32 cellular contexts compared by ENCODE assay signal in the genomic region with DNA sequence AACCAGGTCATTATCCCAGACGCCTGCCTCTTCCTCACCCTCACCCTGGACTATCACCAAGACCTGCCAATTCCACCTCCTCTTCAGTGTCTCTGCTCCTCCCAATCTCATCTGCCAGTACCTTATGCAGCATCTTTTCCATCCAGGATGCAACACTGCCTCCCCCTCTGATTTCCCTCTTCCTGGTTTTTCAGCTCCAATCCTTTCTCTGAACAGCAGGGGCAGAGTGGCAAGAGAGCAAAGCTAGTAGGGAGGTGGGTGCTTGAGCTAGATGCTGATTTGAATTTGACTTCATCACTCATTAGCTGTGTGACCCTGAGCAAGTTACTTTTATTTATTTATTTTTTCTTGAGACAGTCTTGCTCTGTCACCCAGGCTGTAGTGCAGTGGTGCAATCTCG. TPM values are rescaled to one million over a fixed set of nuclear protein-coding genes. Genes with fewer than 3 reads are reported as not detected.
A peak's percentile ranks its signal among the peaks of the same experiment; 100 is the strongest.
DNase-seq lines count a peak whose midpoint lies in the region; ATAC-seq and TF ChIP-seq lines count a peak whose summit lies in the region.
"Had no signal": no experiment of that assay in that cellular context is flagged by ENCODE, and none has a peak within 500 bp of the region (broad histone marks: within the 10 kb centered on the region; RNA-seq: fewer than 3 reads in every experiment).

No MANE protein-coding gene starts in this region.

- H3K4me3 ChIP-seq in choroid plexus epithelial cell (ENCODE audit: low read depth, low read length): no peak overlapping the region
- H3K4me3 ChIP-seq: adrenal gland, BLaER1, SJSA1, tibial nerve had no signal

- in situ Hi-C loops in G401 (cut with HindIII; ENCODE audit: low sequenced_read_pairs): no loop called here

- ATAC-seq in memory B cell (ENCODE audit: low read depth) (no peak), HG03469 (IDR thresholded peaks at IDR 0.05; ENCODE audit: unreplicated experiment) (no peak)
- ATAC-seq: left ventricle myocardium superior, T-cell had no signal

- H3K27me3 Mint-ChIP-seq in memory B cell: no peaks in the 10 kb centered on the region
- H3K27me3 Mint-ChIP-seq: naive B cell had no signal

- H3K9me3 Mint-ChIP-seq in memory B cell: no peaks in the 10 kb centered on the region
- H3K9me3 Mint-ChIP-seq: activated naive CD4-positive, alpha-beta T cell treated with anti-CD3 and anti-CD28 coated beads for 36 hours; activated T-helper 1 cell treated with anti-CD3 and anti-CD28 coated beads, Interleukin-12 subunit alpha, Interleukin-12 subunit beta, Interleukin-2, Interleukin-4 antibody, amounts not matched to agents 30 ng/mL and 10 ng/mL and 1 ng/mL, durations not matched to agents 14 hours and 24 hours and 36 hours; T-cell had no signal

- peak; percentile 36 for DNase-seq in G401 (ENCODE audit: low spot score)
- peak; percentile 39 for DNase-seq in M059J (ENCODE audit: low read depth)
- DNase-seq in choroid plexus epithelial cell (ENCODE audit: low read depth): no peak
- no peak for DNase-seq in memory B cell (ENCODE audit: low spot score in 2 of 2)
- no peak for DNase-seq in GM10266 (ENCODE audit: extremely low spot score)
- DNase-seq in erythroblast (lab: John Stamatoyannopoulos, UW): no peak
- no peak for DNase-seq in COLO668 (lab: John Stamatoyannopoulos, UW; ENCODE audit: unreplicated experiment)
- DNase-seq: activated CD4-positive, alpha-beta T cell treated with anti-CD3 and anti-CD28 coated beads, Interleukin-2, amount 50 U/mL, for 48 hours; activated CD4-positive, CD25-positive, alpha-beta regulatory T cell treated with anti-CD3 and anti-CD28 coated beads, Interleukin-2, amount 50 U/mL, for 72 hours; activated CD8-positive, alpha-beta memory T cell treated with anti-CD3 and anti-CD28 coated beads, Interleukin-2, amount 50 U/mL, for 4 hours; activated naive CD4-positive, alpha-beta T cell treated with anti-CD3 and anti-CD28 coated beads for 36 hours; adrenal gland; cerebellar nuclear complex; HCEC 1CT; left ventricle myocardium superior; naive B cell; NCI-H146; NCI-H446 treated with DMSO at 0.1 percent for 48 hours; NCI-H774; nucleus accumbens; RPMI8226; stimulated activated CD4-positive, alpha-beta T cell treated with anti-CD3 and anti-CD28 coated beads, Interleukin-4, amount 100 ng/mL, for 1 hour; T-cell had no signal

- no peak overlapping the region for H3K4me3 Mint-ChIP-seq in memory B cell
- H3K4me3 Mint-ChIP-seq: activated naive CD4-positive, alpha-beta T cell treated with anti-CD3 and anti-CD28 coated beads for 36 hours; activated T-helper 1 cell treated with anti-CD3 and anti-CD28 coated beads, Interleukin-12 subunit alpha, Interleukin-12 subunit beta, Interleukin-2, Interleukin-4 antibody, amounts not matched to agents 30 ng/mL and 10 ng/mL and 1 ng/mL, durations not matched to agents 14 hours and 24 hours and 36 hours; naive B cell; T-cell had no signal

- no peaks in the 10 kb centered on the region for H3K4me1 Mint-ChIP-seq in memory B cell
- H3K4me1 Mint-ChIP-seq: naive B cell, T-cell had no signal

- TF ChIP-seq POLR2A in erythroblast (IDR thresholded peaks at IDR 0.05; ENCODE audit: low read length): no peak

- peaks cover 43% of the 10 kb centered on the region for H3K36me3 Mint-ChIP-seq in memory B cell

- TF ChIP-seq CTCF in choroid plexus epithelial cell (conservative IDR thresholded peaks at IDR 0.05; ENCODE audit: low read depth, low read length): peak; percentile 6
- TF ChIP-seq CTCF in GM10266 (IDR thresholded peaks at IDR 0.05; ENCODE audit: control insufficient read depth, insufficient read depth, low read depth, missing control alignments): no peak

- H3K27ac Mint-ChIP-seq in memory B cell: peak overlapping the region; percentile 26
- H3K27ac Mint-ChIP-seq: activated naive CD4-positive, alpha-beta T cell treated with anti-CD3 and anti-CD28 coated beads for 36 hours; activated T-helper 1 cell treated with anti-CD3 and anti-CD28 coated beads, Interleukin-12 subunit alpha, Interleukin-12 subunit beta, Interleukin-2, Interleukin-4 antibody, amounts not matched to agents 30 ng/mL and 10 ng/mL and 1 ng/mL, durations not matched to agents 14 hours and 24 hours and 36 hours; T-cell had no signal

RNA-seq across cellular contexts. Expression of gene CABP5, which starts 25.6 kb away (rescaled TPM):
- total RNA-seq in G401 (2014; rRNA removed; shearing (Covaris generic)): not detected in 2 replicates
- 1.1 and 2.8 TPM in 2 replicates for total RNA-seq in M059J (2014; rRNA removed; shearing (Covaris generic))
- total RNA-seq: activated naive CD4-positive, alpha-beta T cell treated with anti-CD3 and anti-CD28 coated beads for 36 hours; activated T-helper 1 cell treated with anti-CD3 and anti-CD28 coated beads, Interleukin-12 subunit alpha, Interleukin-12 subunit beta, Interleukin-2, Interleukin-4 antibody, amounts not matched to agents 30 ng/mL and 10 ng/mL and 1 ng/mL, durations not matched to agents 14 hours and 24 hours and 36 hours; adrenal gland; endothelial cell of umbilical vein; left ventricle myocardium superior; LHCN-M2; OCI-LY7; pulmonary artery endothelial cell; SJSA1; T-cell; tibial nerve had no signal

RNA-seq across cellular contexts. Expression of gene PLA2G4C, which starts 41.2 kb away (rescaled TPM):
- total RNA-seq in G401 (2014; rRNA removed; shearing (Covaris generic)): 0.92 and 2.3 TPM in 2 replicates
- 14.7 and 22.8 TPM in 2 replicates for total RNA-seq in M059J (2014; rRNA removed; shearing (Covaris generic))

Comparison
In these comparisons a context has a peak if more than half of its experiments do, and no peak if none do; other contexts are left out.
1. DNase-seq: peak in G401 (single experiment) and M059J (single experiment); none in choroid plexus epithelial cell (single experiment), memory B cell (0 of 2), GM10266 (single experiment), erythroblast (0 of 2) and COLO668 (single experiment).